Comparison of ENCODE assay signal across 16 cellular contexts in genomic region chr3:108157275-108157674, GRCh38.
A peak's percentile ranks its signal among the peaks of the same experiment; 100 is the strongest.
DNase-seq lines count a peak whose midpoint lies in the region; ATAC-seq lines count a peak whose summit lies in the region.
"Had no signal": no experiment of that assay in that cellular context is flagged by ENCODE, and none has a peak within 500 bp of the region (broad histone marks: within the 10 kb centered on the region; RNA-seq: fewer than 3 reads in every experiment).

No MANE protein-coding gene starts in this region.

- H3K27me3 Mint-ChIP-seq in T-helper 17 cell: no peaks in the 10 kb centered on the region
- no peaks in the 10 kb centered on the region for H3K27me3 Mint-ChIP-seq in stimulated activated memory B cell treated with anti-CD40 and anti-IgM and Interleukin-4, amounts not matched to agents 10 μg/mL and 1 μg/mL and 100 μg/mL, for 72 hours

- H3K36me3 Mint-ChIP-seq in T-helper 17 cell (ENCODE audit: low read depth): no peaks in the 10 kb centered on the region
- peaks cover 35% of the 10 kb centered on the region for H3K36me3 Mint-ChIP-seq in stimulated activated memory B cell treated with anti-CD40 and anti-IgM and Interleukin-4, amounts not matched to agents 10 μg/mL and 1 μg/mL and 100 μg/mL, for 72 hours

- ATAC-seq in T-helper 17 cell: no peak
- no peak for ATAC-seq in stimulated activated memory B cell treated with anti-CD40 and anti-IgM and Interleukin-4, amounts not matched to agents 10 μg/mL and 1 μg/mL and 100 μg/mL, for 72 hours
- no peak for ATAC-seq in left lobe of liver
- ATAC-seq: GM23338, HCT116, Right ventricle myocardium inferior had no signal

- H3K4me1 Mint-ChIP-seq in T-helper 17 cell: peaks cover 15% of the 10 kb centered on the region
- peaks cover 29% of the 10 kb centered on the region for H3K4me1 Mint-ChIP-seq in stimulated activated memory B cell treated with anti-CD40 and anti-IgM and Interleukin-4, amounts not matched to agents 10 μg/mL and 1 μg/mL and 100 μg/mL, for 72 hours

- no peak overlapping the region for H3K4me3 ChIP-seq in H7 (ENCODE audit: insufficient read depth, low read depth, low read length)
- H3K4me3 ChIP-seq: GM23338 had no signal

- H3K9me3 ChIP-seq in T-helper 17 cell (ENCODE audit: control insufficient read depth, low read length, poor library complexity, severe bottlenecking): no peaks in the 10 kb centered on the region

- H3K36me3 ChIP-seq in H7 (replicated peaks; ENCODE audit: control insufficient read depth, insufficient read depth, low read length): no peaks in the 10 kb centered on the region

- DNase-seq in NCI-H226 (peak; percentile 18), T-helper 17 cell (no peak), kidney glomerular epithelial cell (lab: John Stamatoyannopoulos, UW) (peak; percentile 4), left lobe of liver (ENCODE audit: low spot score) (no peak), hepatic stellate cell (ENCODE audit: low spot score) (no peak), H7 (no peak)
- DNase-seq: ACHN, DMS79, MM.1S, NCI-H1092, NCI-H1694 treated with DMSO at 0.1 percent for 48 hours, NCI-H446 had no signal

- no peak overlapping the region for H3K4me3 Mint-ChIP-seq in T-helper 17 cell
- no peak overlapping the region for H3K4me3 Mint-ChIP-seq in stimulated activated memory B cell treated with anti-CD40 and anti-IgM and Interleukin-4, amounts not matched to agents 10 μg/mL and 1 μg/mL and 100 μg/mL, for 72 hours
- H3K4me3 Mint-ChIP-seq: GM23338 had no signal

- peaks cover 14% of the 10 kb centered on the region for H3K9me3 Mint-ChIP-seq in stimulated activated memory B cell treated with anti-CD40 and anti-IgM and Interleukin-4, amounts not matched to agents 10 μg/mL and 1 μg/mL and 100 μg/mL, for 72 hours
- H3K9me3 Mint-ChIP-seq: GM23338 had no signal

- no peaks in the 10 kb centered on the region for H3K27me3 ChIP-seq in H7 (ENCODE audit: control insufficient read depth, insufficient read depth, low read length)

- peak overlapping the region; percentile 24 for H3K27ac Mint-ChIP-seq in T-helper 17 cell
- peak overlapping the region; percentile 60 for H3K27ac Mint-ChIP-seq in stimulated activated memory B cell treated with anti-CD40 and anti-IgM and Interleukin-4, amounts not matched to agents 10 μg/mL and 1 μg/mL and 100 μg/mL, for 72 hours
- H3K27ac Mint-ChIP-seq: GM23338 had no signal

Comparison
In these comparisons a context has a peak if more than half of its experiments do, and no peak if none do; other contexts are left out.
1. DNase-seq: peak in NCI-H226 (single experiment) and kidney glomerular epithelial cell (single experiment); none in T-helper 17 cell (0 of 3), left lobe of liver (single experiment), hepatic stellate cell (single experiment) and H7 (single experiment).